Comparison of ENCODE assay signal across 9 cellular contexts in the genomic region with DNA sequence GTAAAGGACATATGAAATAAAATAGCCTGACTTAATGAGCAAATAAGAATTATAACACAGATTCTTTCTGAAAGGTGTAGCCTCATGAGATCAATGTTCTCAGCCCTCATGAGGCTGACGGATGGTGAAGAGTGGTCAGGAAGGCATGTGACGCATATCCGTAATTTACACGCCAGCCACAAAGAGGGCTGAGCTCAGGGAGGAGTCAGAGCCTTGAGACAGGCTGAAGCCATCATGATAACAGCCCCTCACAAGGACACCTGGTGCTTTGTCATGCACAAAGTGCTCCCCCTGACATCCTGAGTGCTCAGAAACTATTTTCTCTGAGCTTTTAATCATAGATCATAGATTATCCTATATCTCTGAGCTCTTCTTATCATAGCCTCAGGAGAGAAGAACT.
DNase-seq lines count a peak whose midpoint lies in the region; ATAC-seq, FAIRE-seq and TF ChIP-seq lines count a peak whose summit lies in the region.
"Had no signal": no experiment of that assay in that cellular context is flagged by ENCODE, and none has a peak within 500 bp of the region (broad histone marks: within the 10 kb centered on the region; RNA-seq: fewer than 3 reads in every experiment).

No MANE protein-coding gene starts in this region.

- no peak for FAIRE-seq in small intestine (lab: Jason Lieb, UNC)

- no peak overlapping the region for H3K27ac ChIP-seq in small intestine (ENCODE audit: low read depth in 1 of 2, low read length in 1 of 2)

- WGBS in small intestine, 3 donors: 75 to 80% (median 75%) methylated on average over 4 of the region's 4 CpGs

- no peak overlapping the region for H3K4me3 ChIP-seq in small intestine (ENCODE audit: low read depth in 1 of 2, low read length in 2 of 2)

- DNase-seq in Daoy (ENCODE audit: low read depth) (peak; percentile 77), OCI-M1 (lab: John Stamatoyannopoulos, UW) (peak; percentile 64), small intestine (peak; percentile 67), GOT3 (lab: John Stamatoyannopoulos, UW) (no peak), T1000 (lab: John Stamatoyannopoulos, UW) (no peak), NCI-H1092 (lab: John Stamatoyannopoulos, UW) (no peak)
- DNase-seq in activated gamma-delta T cell treated with anti-CD3 and anti-CD28 coated beads, Interleukin-2, amount 50 U/mL, for 16 hours (ENCODE audit: low read depth): peak; percentile 58
- DNase-seq: NCI-H2081 treated with DMSO at 0.1 percent for 48 hours had no signal

- ATAC-seq in SK-N-SH treated with all-trans-retinoic acid at 6 μM for 48 hours: no peak

- no peaks in the 10 kb centered on the region for H3K9me3 ChIP-seq in small intestine (ENCODE audit: control insufficient read depth, low read depth)

- no peaks in the 10 kb centered on the region for H3K4me1 ChIP-seq in small intestine (ENCODE audit: control insufficient read depth in 2 of 2, insufficient read depth in 1 of 2, low read depth in 1 of 2, low read length in 1 of 2)

- H3K36me3 ChIP-seq in small intestine (ENCODE audit: control insufficient read depth in 2 of 2, insufficient read depth in 2 of 2, low read length in 2 of 2): no peaks in the 10 kb centered on the region

- no peaks in the 10 kb centered on the region for H3K27me3 ChIP-seq in small intestine (ENCODE audit: control insufficient read depth in 2 of 2, insufficient read depth in 2 of 2, low read length in 2 of 2)

TF ChIP-seq in SK-N-SH treated with all-trans-retinoic acid at 6 μM for 48 hours, 23 proteins besides CTCF, POLR2A, EP300 and RAD21:
- TF ChIP-seq SNAI2 (CRISPR knock-in tag; IDR thresholded peaks at IDR 0.05) (no peak), ZFP30 (CRISPR knock-in tag; IDR thresholded peaks at IDR 0.05) (no peak), ZNF8 (CRISPR knock-in tag; IDR thresholded peaks at IDR 0.05) (no peak), GLIS3 (CRISPR knock-in tag; IDR thresholded peaks at IDR 0.05) (no peak), OSR1 (CRISPR knock-in tag; IDR thresholded peaks at IDR 0.05) (no peak), ZC3H10 (CRISPR knock-in tag; IDR thresholded peaks at IDR 0.05) (no peak), BACH2 (CRISPR knock-in tag; IDR thresholded peaks at IDR 0.05; ENCODE audit: borderline replicate concordance) (no peak), ARNTL (CRISPR knock-in tag; IDR thresholded peaks at IDR 0.05; ENCODE audit: borderline replicate concordance, low read depth) (no peak), CSDC2 (CRISPR knock-in tag; IDR thresholded peaks at IDR 0.05) (no peak), ISL1 (CRISPR knock-in tag; IDR thresholded peaks at IDR 0.05) (no peak), ZFP3 (CRISPR knock-in tag; IDR thresholded peaks at IDR 0.05) (no peak), RARB (CRISPR knock-in tag; IDR thresholded peaks at IDR 0.05) (no peak), ZNF565 (CRISPR knock-in tag; conservative IDR thresholded peaks at IDR 0.05; ENCODE audit: low read depth) (no peak)
- TF ChIP-seq, protein P1, sequence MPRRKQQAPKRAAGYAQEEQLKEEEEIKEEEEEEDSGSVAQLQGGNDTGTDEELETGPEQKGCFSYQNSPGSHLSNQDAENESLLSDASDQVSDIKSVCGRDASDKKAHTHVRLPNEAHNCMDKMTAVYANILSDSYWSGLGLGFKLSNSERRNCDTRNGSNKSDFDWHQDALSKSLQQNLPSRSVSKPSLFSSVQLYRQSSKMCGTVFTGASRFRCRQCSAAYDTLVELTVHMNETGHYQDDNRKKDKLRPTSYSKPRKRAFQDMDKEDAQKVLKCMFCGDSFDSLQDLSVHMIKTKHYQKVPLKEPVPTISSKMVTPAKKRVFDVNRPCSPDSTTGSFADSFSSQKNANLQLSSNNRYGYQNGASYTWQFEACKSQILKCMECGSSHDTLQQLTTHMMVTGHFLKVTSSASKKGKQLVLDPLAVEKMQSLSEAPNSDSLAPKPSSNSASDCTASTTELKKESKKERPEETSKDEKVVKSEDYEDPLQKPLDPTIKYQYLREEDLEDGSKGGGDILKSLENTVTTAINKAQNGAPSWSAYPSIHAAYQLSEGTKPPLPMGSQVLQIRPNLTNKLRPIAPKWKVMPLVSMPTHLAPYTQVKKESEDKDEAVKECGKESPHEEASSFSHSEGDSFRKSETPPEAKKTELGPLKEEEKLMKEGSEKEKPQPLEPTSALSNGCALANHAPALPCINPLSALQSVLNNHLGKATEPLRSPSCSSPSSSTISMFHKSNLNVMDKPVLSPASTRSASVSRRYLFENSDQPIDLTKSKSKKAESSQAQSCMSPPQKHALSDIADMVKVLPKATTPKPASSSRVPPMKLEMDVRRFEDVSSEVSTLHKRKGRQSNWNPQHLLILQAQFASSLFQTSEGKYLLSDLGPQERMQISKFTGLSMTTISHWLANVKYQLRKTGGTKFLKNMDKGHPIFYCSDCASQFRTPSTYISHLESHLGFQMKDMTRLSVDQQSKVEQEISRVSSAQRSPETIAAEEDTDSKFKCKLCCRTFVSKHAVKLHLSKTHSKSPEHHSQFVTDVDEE (CRISPR knock-in tag; IDR thresholded peaks at IDR 0.05): no peak
- TF ChIP-seq, protein P2, sequence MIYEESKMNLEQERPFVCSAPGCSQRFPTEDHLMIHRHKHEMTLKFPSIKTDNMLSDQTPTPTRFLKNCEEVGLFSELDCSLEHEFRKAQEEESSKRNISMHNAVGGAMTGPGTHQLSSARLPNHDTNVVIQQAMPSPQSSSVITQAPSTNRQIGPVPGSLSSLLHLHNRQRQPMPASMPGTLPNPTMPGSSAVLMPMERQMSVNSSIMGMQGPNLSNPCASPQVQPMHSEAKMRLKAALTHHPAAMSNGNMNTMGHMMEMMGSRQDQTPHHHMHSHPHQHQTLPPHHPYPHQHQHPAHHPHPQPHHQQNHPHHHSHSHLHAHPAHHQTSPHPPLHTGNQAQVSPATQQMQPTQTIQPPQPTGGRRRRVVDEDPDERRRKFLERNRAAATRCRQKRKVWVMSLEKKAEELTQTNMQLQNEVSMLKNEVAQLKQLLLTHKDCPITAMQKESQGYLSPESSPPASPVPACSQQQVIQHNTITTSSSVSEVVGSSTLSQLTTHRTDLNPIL (CRISPR knock-in tag; IDR thresholded peaks at IDR 0.05; ENCODE audit: low read depth): no peak
- TF ChIP-seq, protein P3, sequence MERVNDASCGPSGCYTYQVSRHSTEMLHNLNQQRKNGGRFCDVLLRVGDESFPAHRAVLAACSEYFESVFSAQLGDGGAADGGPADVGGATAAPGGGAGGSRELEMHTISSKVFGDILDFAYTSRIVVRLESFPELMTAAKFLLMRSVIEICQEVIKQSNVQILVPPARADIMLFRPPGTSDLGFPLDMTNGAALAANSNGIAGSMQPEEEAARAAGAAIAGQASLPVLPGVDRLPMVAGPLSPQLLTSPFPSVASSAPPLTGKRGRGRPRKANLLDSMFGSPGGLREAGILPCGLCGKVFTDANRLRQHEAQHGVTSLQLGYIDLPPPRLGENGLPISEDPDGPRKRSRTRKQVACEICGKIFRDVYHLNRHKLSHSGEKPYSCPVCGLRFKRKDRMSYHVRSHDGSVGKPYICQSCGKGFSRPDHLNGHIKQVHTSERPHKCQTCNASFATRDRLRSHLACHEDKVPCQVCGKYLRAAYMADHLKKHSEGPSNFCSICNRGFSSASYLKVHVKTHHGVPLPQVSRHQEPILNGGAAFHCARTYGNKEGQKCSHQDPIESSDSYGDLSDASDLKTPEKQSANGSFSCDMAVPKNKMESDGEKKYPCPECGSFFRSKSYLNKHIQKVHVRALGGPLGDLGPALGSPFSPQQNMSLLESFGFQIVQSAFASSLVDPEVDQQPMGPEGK (CRISPR knock-in tag; IDR thresholded peaks at IDR 0.05; ENCODE audit: borderline replicate concordance): no peak
- TF ChIP-seq, protein P4, sequence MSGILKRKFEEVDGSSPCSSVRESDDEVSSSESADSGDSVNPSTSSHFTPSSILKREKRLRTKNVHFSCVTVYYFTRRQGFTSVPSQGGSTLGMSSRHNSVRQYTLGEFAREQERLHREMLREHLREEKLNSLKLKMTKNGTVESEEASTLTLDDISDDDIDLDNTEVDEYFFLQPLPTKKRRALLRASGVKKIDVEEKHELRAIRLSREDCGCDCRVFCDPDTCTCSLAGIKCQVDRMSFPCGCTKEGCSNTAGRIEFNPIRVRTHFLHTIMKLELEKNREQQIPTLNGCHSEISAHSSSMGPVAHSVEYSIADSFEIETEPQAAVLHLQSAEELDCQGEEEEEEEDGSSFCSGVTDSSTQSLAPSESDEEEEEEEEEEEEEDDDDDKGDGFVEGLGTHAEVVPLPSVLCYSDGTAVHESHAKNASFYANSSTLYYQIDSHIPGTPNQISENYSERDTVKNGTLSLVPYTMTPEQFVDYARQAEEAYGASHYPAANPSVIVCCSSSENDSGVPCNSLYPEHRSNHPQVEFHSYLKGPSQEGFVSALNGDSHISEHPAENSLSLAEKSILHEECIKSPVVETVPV (CRISPR knock-in tag; IDR thresholded peaks at IDR 0.05): no peak

Comparison
In these comparisons a context has a peak if more than half of its experiments do, and no peak if none do; other contexts are left out.
1. DNase-seq: peak in Daoy (single experiment), OCI-M1 (single experiment), activated gamma-delta T cell treated with anti-CD3 and anti-CD28 coated beads, Interleukin-2, amount 50 U/mL, for 16 hours (single experiment) and small intestine (single experiment); none in GOT3 (single experiment), T1000 (single experiment) and NCI-H1092 (single experiment).